In the genomic region with DNA sequence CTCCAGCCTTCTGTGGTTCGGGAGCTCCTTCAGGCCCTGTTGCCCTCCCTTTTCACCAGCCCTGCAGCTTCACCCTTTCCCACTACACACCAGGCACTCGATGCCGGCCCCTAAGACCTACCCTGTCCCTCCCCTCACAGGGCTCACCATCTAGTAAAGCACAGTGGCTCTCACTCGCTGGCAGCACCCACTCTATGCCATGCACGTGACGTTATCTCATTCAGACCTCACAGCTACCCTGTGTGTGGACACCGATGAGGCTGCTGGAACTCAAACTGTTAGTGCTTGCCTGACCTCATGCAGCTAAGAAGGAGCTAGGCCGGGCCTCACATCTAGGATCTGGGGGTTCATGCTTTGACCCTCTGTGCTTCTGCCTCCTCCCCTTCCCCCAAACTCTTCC, we compare ENCODE assay signal across 27 cellular contexts. TPM values are rescaled to one million over a fixed set of nuclear protein-coding genes. Genes with fewer than 3 reads are reported as not detected.
"Had no signal": no experiment of that assay in that cellular context is flagged by ENCODE, and none has a peak within 500 bp of the region (broad histone marks: within the 10 kb centered on the region; RNA-seq: fewer than 3 reads in every experiment).

No MANE protein-coding gene starts in this region.

- ATAC-seq: foreskin keratinocyte; gastroesophageal sphincter; mucosa of descending colon; stimulated activated memory B cell treated with anti-CD40 and anti-IgM and Interleukin-4, amounts not matched to agents 10 μg/mL and 1 μg/mL and 100 μg/mL, for 72 hours; stimulated activated naive CD8-positive, alpha-beta T cell treated with anti-CD3 and anti-CD28 coated beads, Interleukin-15, Interleukin-2, amounts not matched to agents 100 U/mL and 50 U/mL, for 24 hours had no signal

- H3K27ac Mint-ChIP-seq: mesothelial cell of epicardium; naive B cell; natural killer cell treated with Interleukin-12 subunit alpha and Interleukin-12 subunit beta and Interleukin-15 and Interleukin-18, amount 100 ng/mL, for 72 hours; stimulated activated memory B cell treated with anti-CD40 and anti-IgM and Interleukin-4, amounts not matched to agents 10 μg/mL and 1 μg/mL and 100 μg/mL, for 72 hours; type B pancreatic cell had no signal

- H3K36me3 ChIP-seq: ovary, sigmoid colon had no signal

- H3K36me3 Mint-ChIP-seq: naive B cell; stimulated activated memory B cell treated with anti-CD40 and anti-IgM and Interleukin-4, amounts not matched to agents 10 μg/mL and 1 μg/mL and 100 μg/mL, for 72 hours had no signal

- H3K9me3 Mint-ChIP-seq: immature natural killer cell; mesothelial cell of epicardium; naive B cell; natural killer cell treated with Interleukin-12 subunit alpha and Interleukin-12 subunit beta and Interleukin-15 and Interleukin-18, amount 100 ng/mL, for 72 hours; stimulated activated memory B cell treated with anti-CD40 and anti-IgM and Interleukin-4, amounts not matched to agents 10 μg/mL and 1 μg/mL and 100 μg/mL, for 72 hours; type B pancreatic cell had no signal

- H3K4me3 Mint-ChIP-seq: immature natural killer cell; mesothelial cell of epicardium; natural killer cell treated with Interleukin-12 subunit alpha and Interleukin-12 subunit beta and Interleukin-15 and Interleukin-18, amount 100 ng/mL, for 72 hours; stimulated activated memory B cell treated with anti-CD40 and anti-IgM and Interleukin-4, amounts not matched to agents 10 μg/mL and 1 μg/mL and 100 μg/mL, for 72 hours; type B pancreatic cell had no signal

- H3K27me3 ChIP-seq: esophagus muscularis mucosa, foreskin keratinocyte, gastroesophageal sphincter, ovary, sigmoid colon, testis, tibial artery had no signal

- H3K4me1 Mint-ChIP-seq: immature natural killer cell; mesothelial cell of epicardium; naive B cell; stimulated activated memory B cell treated with anti-CD40 and anti-IgM and Interleukin-4, amounts not matched to agents 10 μg/mL and 1 μg/mL and 100 μg/mL, for 72 hours had no signal

- DNase-seq: dermis blood vessel endothelial cell; effector memory CD4-positive, alpha-beta T cell; foreskin keratinocyte; hypothalamus; immature natural killer cell; islet precursor cell; kidney glomerular epithelial cell; mesenchymal stem cell; mucosa of descending colon; naive B cell; occipital lobe; ovary; posterior cingulate gyrus; retina; sigmoid colon; stimulated activated CD4-positive, alpha-beta T cell treated with anti-CD3 and anti-CD28 coated beads, Interleukin-4, amount 100 ng/mL, for 4 hours; stimulated activated naive CD8-positive, alpha-beta T cell treated with anti-CD3 and anti-CD28 coated beads, Interleukin-15, Interleukin-2, amounts not matched to agents 100 U/mL and 50 U/mL, for 24 hours; substantia nigra; testis; tibial artery had no signal

- H3K4me1 ChIP-seq: esophagus muscularis mucosa, foreskin keratinocyte, gastroesophageal sphincter, sigmoid colon, testis, tibial artery had no signal

- H3K9me3 ChIP-seq: esophagus muscularis mucosa, gastroesophageal sphincter, mucosa of descending colon, ovary, sigmoid colon, testis, tibial artery had no signal

- H3K27ac ChIP-seq: coronary artery, esophagus muscularis mucosa, foreskin keratinocyte, gastroesophageal sphincter, ovary, sigmoid colon, testis, tibial artery had no signal

- H3K4me3 ChIP-seq: coronary artery, esophagus muscularis mucosa, gastroesophageal sphincter, mucosa of descending colon, ovary, sigmoid colon, testis, tibial artery had no signal

- H3K27me3 Mint-ChIP-seq: naive B cell; natural killer cell treated with Interleukin-12 subunit alpha and Interleukin-12 subunit beta and Interleukin-15 and Interleukin-18, amount 100 ng/mL, for 72 hours; stimulated activated memory B cell treated with anti-CD40 and anti-IgM and Interleukin-4, amounts not matched to agents 10 μg/mL and 1 μg/mL and 100 μg/mL, for 72 hours; type B pancreatic cell had no signal

RNA-seq across cellular contexts. Expression of a gene that starts 45.5 kb away (rescaled TPM):
- total RNA-seq: natural killer cell treated with Interleukin-12 subunit alpha and Interleukin-12 subunit beta and Interleukin-15 and Interleukin-18, amount 100 ng/mL, for 72 hours had no signal
- polyA plus RNA-seq: immature natural killer cell had no signal
